ENCODE assay signal across 8 cellular contexts in the genomic region with DNA sequence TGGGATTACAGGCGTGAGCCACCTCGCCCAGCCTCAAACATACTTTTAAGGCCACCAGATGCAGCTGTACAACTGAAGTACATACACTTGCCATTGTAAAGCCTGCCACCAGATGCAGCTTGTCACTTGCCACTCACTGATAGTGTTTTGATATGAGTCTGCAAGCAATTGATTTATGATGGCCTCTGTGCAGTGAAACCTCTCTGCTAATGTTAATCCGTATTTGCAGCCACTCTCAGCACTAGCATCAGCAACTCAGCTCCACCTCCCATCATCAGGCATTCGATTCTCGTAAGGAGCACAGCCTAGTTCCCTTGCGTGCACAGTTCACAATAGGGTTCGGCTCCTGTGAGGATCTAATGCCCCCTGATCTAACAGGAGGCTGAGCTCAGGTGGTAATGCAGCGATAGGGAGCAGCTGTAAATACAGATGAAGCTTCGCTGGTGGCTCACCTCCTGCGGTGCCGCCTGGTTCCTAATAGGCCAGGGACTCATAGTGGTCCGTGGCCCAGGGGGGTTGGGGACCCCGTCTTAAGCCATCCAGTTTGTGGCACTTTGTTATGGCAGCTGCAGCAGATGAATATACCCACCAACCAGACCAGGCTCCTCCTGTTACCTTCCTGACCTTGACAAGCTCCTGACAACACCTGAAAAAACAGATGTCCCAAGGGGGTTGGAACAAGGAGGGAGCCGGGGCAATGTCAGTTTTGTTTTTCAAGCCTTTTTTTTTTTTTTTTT. TPM values are rescaled to one million over a fixed set of nuclear protein-coding genes. Genes with fewer than 3 reads are reported as not detected.
DNase-seq lines count a peak whose midpoint lies in the region; ATAC-seq and TF ChIP-seq lines count a peak whose summit lies in the region.

No MANE protein-coding gene starts in this region.

- H3K36me3 ChIP-seq in PC-9 (ENCODE audit: low read depth): peaks cover 22% of the 10 kb centered on the region

- peak overlapping the region; percentile 99 for H3K4me3 Mint-ChIP-seq in T-helper 1 cell treated with Interleukin-12 subunit alpha and Interleukin-12 subunit beta and Interleukin-4 antibody, amounts not matched to agents 30 μg/mL and 1 μg/mL, for 36 hours
- no peak overlapping the region for H3K4me3 Mint-ChIP-seq in glutamatergic neuron (ENCODE audit: unreplicated experiment)
- peak overlapping the region; percentile 94 to 97 for H3K4me3 Mint-ChIP-seq in stimulated activated naive CD8-positive, alpha-beta T cell treated with anti-CD3 and anti-CD28 coated beads, Interleukin-15, amount 100 ng/mL, for 72 hours

- H2AFZ ChIP-seq in PC-9: no peak overlapping the region

- peaks cover 26% of the 10 kb centered on the region for H4K20me1 ChIP-seq in PC-9 (ENCODE audit: insufficient read depth)

- peak overlapping the region; percentile 90 for H3K27ac Mint-ChIP-seq in T-helper 1 cell treated with Interleukin-12 subunit alpha and Interleukin-12 subunit beta and Interleukin-4 antibody, amounts not matched to agents 30 μg/mL and 1 μg/mL, for 36 hours
- peak overlapping the region; percentile 95 for H3K27ac Mint-ChIP-seq in glutamatergic neuron (ENCODE audit: unreplicated experiment)
- peak overlapping the region; percentile 98 to 100 for H3K27ac Mint-ChIP-seq in stimulated activated naive CD8-positive, alpha-beta T cell treated with anti-CD3 and anti-CD28 coated beads, Interleukin-15, amount 100 ng/mL, for 72 hours

- H3K4me1 ChIP-seq in PC-9 (replicated peaks; ENCODE audit: insufficient read depth): peaks cover 18% of the 10 kb centered on the region

- BruUV-seq in PC-9 (replicated peaks; lab: Mats Ljungman, UMichigan): no TSS peak

- no peak overlapping the region for H3K4me3 ChIP-seq in PC-9

- CTCF ChIA-PET in PC-9 (lab: Charles Lee): interaction anchor here (0.7 kb wide), 1 partner anchor 80 kb away, joined by 12 read pairs; no protein-coding TSS in a partner anchor

- H3F3A ChIP-seq in PC-9 (ENCODE audit: insufficient read depth, low read depth): peaks cover 16% of the 10 kb centered on the region

- no peaks in the 10 kb centered on the region for H3K27me3 ChIP-seq in PC-9 (ENCODE audit: insufficient read depth, low read depth)

- ATAC-seq in stimulated activated naive CD8-positive, alpha-beta T cell treated with anti-CD3 and anti-CD28 coated beads, Interleukin-15, amount 100 ng/mL, for 72 hours: no peak
- ATAC-seq in HG03135 (IDR thresholded peaks at IDR 0.05; ENCODE audit: unreplicated experiment): no peak

- no peak for TF ChIP-seq CTCF in PC-9 (conservative IDR thresholded peaks at IDR 0.05)
- TF ChIP-seq CTCF in glutamatergic neuron (IDR thresholded peaks at IDR 0.05; ENCODE audit: partially characterized antibody, unreplicated experiment): no peak

- POLR2A ChIA-PET in PC-9 (lab: Charles Lee; ENCODE audit: unreplicated experiment): interaction anchor here (0.5 kb wide), 2 partner anchors 9 to 1316 kb away, joined by 5 to 8 read pairs; no protein-coding TSS in a partner anchor

- no peaks in the 10 kb centered on the region for H3K9me2 ChIP-seq in PC-9 (ENCODE audit: insufficient read depth)

- no peaks in the 10 kb centered on the region for H3K9me3 ChIP-seq in PC-9 (ENCODE audit: insufficient read depth, low read depth)

- H3K4me1 Mint-ChIP-seq in T-helper 1 cell treated with Interleukin-12 subunit alpha and Interleukin-12 subunit beta and Interleukin-4 antibody, amounts not matched to agents 30 μg/mL and 1 μg/mL, for 36 hours (ENCODE audit: low read depth): peaks cover 25% of the 10 kb centered on the region
- peaks cover 11% of the 10 kb centered on the region for H3K4me1 Mint-ChIP-seq in glutamatergic neuron (ENCODE audit: low read depth, unreplicated experiment)
- H3K4me1 Mint-ChIP-seq in stimulated activated naive CD8-positive, alpha-beta T cell treated with anti-CD3 and anti-CD28 coated beads, Interleukin-15, amount 100 ng/mL, for 72 hours: peaks cover 28% of the 10 kb centered on the region

- H3K27ac ChIP-seq in PC-9: no peak overlapping the region

- H3K27me3 Mint-ChIP-seq in T-helper 1 cell treated with Interleukin-12 subunit alpha and Interleukin-12 subunit beta and Interleukin-4 antibody, amounts not matched to agents 30 μg/mL and 1 μg/mL, for 36 hours (ENCODE audit: low read depth): no peaks in the 10 kb centered on the region
- H3K27me3 Mint-ChIP-seq in glutamatergic neuron (ENCODE audit: unreplicated experiment): peaks cover 8% of the 10 kb centered on the region
- H3K27me3 Mint-ChIP-seq in stimulated activated naive CD8-positive, alpha-beta T cell treated with anti-CD3 and anti-CD28 coated beads, Interleukin-15, amount 100 ng/mL, for 72 hours: no peaks in the 10 kb centered on the region

- H3K36me3 Mint-ChIP-seq in T-helper 1 cell treated with Interleukin-12 subunit alpha and Interleukin-12 subunit beta and Interleukin-4 antibody, amounts not matched to agents 30 μg/mL and 1 μg/mL, for 36 hours (ENCODE audit: low read depth): peaks cover 28% of the 10 kb centered on the region
- peaks cover 5% of the 10 kb centered on the region for H3K36me3 Mint-ChIP-seq in glutamatergic neuron (ENCODE audit: unreplicated experiment)

- intact Hi-C loops in PC-9 (cut with micrococcal nuclease; ENCODE audit: unreplicated experiment): no loop called here

- no peaks in the 10 kb centered on the region for H3K9me3 Mint-ChIP-seq in T-helper 1 cell treated with Interleukin-12 subunit alpha and Interleukin-12 subunit beta and Interleukin-4 antibody, amounts not matched to agents 30 μg/mL and 1 μg/mL, for 36 hours
- H3K9me3 Mint-ChIP-seq in glutamatergic neuron (ENCODE audit: unreplicated experiment): peaks cover 11% of the 10 kb centered on the region
- H3K9me3 Mint-ChIP-seq in stimulated activated naive CD8-positive, alpha-beta T cell treated with anti-CD3 and anti-CD28 coated beads, Interleukin-15, amount 100 ng/mL, for 72 hours: no peaks in the 10 kb centered on the region

- H3K4me2 ChIP-seq in PC-9: peak overlapping the region; percentile 75; the same call in 1 of the 2 replicates

- DNase-seq in T-helper 1 cell (no peak), PC-9 (no peak), glutamatergic neuron (peak; percentile 22), NCI-H1694 treated with DMSO at 0.1 percent for 48 hours (lab: John Stamatoyannopoulos, UW) (no peak), kidney tubule cell (ENCODE audit: low spot score) (no peak)
- DNase-seq in stimulated activated naive CD8-positive, alpha-beta T cell treated with anti-CD3 and anti-CD28 coated beads, Interleukin-15, amount 100 ng/mL, for 72 hours: no peak

- peaks cover 36% of the 10 kb centered on the region for H3K79me2 ChIP-seq in PC-9 (ENCODE audit: low read depth)

RNA-seq across cellular contexts. Expression of a gene that starts 1.3 kb away (rescaled TPM):
- 23.5 and 35.3 TPM in 2 replicates for total RNA-seq in PC-9 (2021)
- total RNA-seq in glutamatergic neuron (ENCODE audit: unreplicated experiment): 160 TPM

RNA-seq across cellular contexts. Expression of a gene that starts 31.1 kb away (rescaled TPM):
- total RNA-seq in PC-9 (2021) (not detected in 2 replicates), glutamatergic neuron (ENCODE audit: unreplicated experiment) (not detected)

RNA-seq across cellular contexts. Expression of a gene that starts 58.7 kb away (rescaled TPM):
- total RNA-seq in PC-9 (2021) (21.9 and 29.7 TPM in 2 replicates), glutamatergic neuron (ENCODE audit: unreplicated experiment) (1.5 TPM)
